In the genomic region with DNA sequence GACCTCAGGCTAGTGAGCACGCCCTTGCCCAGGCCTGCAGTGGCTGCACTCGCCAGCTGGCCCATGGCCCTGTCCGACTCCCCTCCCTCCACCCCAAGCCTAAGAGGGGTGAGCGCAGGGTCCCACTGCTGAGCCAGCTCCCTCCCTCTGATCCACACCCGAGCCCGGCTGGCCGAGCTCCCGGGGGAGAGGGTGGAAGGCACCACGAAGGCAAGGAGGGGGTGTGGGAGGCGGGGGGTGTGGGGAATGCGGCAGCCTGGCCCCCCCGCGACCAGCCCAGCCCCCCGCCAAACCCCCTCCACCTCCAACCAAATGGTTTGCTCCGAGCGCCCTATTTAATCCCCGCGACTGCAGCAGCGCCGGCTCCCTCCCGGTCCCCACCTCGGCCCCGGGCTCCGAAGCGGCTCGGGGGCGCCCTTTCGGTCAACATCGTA, we compare ENCODE assay signal across 11 cellular contexts. TPM values are rescaled to one million over a fixed set of nuclear protein-coding genes. Genes with fewer than 3 reads are reported as not detected.
DNase-seq lines count a peak whose midpoint lies in the region; ATAC-seq and TF ChIP-seq lines count a peak whose summit lies in the region.
"Had no signal": no experiment of that assay in that cellular context is flagged by ENCODE, and none has a peak within 500 bp of the region (broad histone marks: within the 10 kb centered on the region; RNA-seq: fewer than 3 reads in every experiment).

A gene with protein sequence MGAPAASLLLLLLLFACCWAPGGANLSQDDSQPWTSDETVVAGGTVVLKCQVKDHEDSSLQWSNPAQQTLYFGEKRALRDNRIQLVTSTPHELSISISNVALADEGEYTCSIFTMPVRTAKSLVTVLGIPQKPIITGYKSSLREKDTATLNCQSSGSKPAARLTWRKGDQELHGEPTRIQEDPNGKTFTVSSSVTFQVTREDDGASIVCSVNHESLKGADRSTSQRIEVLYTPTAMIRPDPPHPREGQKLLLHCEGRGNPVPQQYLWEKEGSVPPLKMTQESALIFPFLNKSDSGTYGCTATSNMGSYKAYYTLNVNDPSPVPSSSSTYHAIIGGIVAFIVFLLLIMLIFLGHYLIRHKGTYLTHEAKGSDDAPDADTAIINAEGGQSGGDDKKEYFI (plus strand): TSS at position 362 of the 434 bp plus-strand sequence. CDS start 151 bp downstream, outside the sequence.

- CTCF ChIA-PET in A673 (lab: Charles Lee): no interaction called here
- CTCF ChIA-PET in CD8-positive, alpha-beta T cell (lab: Charles Lee): interaction anchor here (0.6 kb wide), 1 partner anchor 25 kb away, joined by 3 read pairs; no protein-coding TSS in a partner anchor

- H2AFZ ChIP-seq in neural progenitor cell (replicated peaks): peak within 1 kb of the TSS; percentile 98

- H3K36me3 ChIP-seq in A673 (ENCODE audit: insufficient read depth, low read length, poor library complexity, severe bottlenecking): no peaks in the 10 kb centered on the region
- no peaks in the 10 kb centered on the region for H3K36me3 ChIP-seq in esophagus squamous epithelium
- H3K36me3 ChIP-seq in neural progenitor cell: no peaks in the 10 kb centered on the region
- no peaks in the 10 kb centered on the region for H3K36me3 ChIP-seq in CD8-positive, alpha-beta T cell (ENCODE audit: insufficient read depth, low read length)

- POLR2A ChIA-PET in A673 (lab: Charles Lee; ENCODE audit: low non-redundant PET): no interaction called here
- POLR2A ChIA-PET in CD8-positive, alpha-beta T cell (lab: Charles Lee): no interaction called here

- TF ChIP-seq CTCF in A673 (conservative IDR thresholded peaks at IDR 0.05; ENCODE audit: low read depth, low read length) (no peak), esophagus squamous epithelium (IDR thresholded peaks at IDR 0.05) (no peak), neural progenitor cell (IDR thresholded peaks at IDR 0.05) (no peak)
- TF ChIP-seq CTCF in CD8-positive, alpha-beta T cell (IDR thresholded peaks at IDR 0.05): no peak

- 3% methylated on average over 7 of the region's 29 CpGs; no CpG with 5 or more reads in 1 of the 2 donors for WGBS in esophagus squamous epithelium, 2 donors

- no peak for TF ChIP-seq POLR2A in esophagus squamous epithelium (IDR thresholded peaks at IDR 0.05)

- H3F3A ChIP-seq in neural progenitor cell (ENCODE audit: low read depth): no peaks in the 10 kb centered on the region

- H3K4me3 ChIP-seq in A673 (ENCODE audit: low read depth, low read length, poor library complexity, severe bottlenecking): peak within 1 kb of the TSS; percentile 4
- peak within 1 kb of the TSS in 3 of 4 donors; percentile 30 to 62 (median 41) for H3K4me3 ChIP-seq in esophagus squamous epithelium
- H3K4me3 ChIP-seq in neural progenitor cell: peak within 1 kb of the TSS; percentile 97
- no peak within 1 kb of the TSS for H3K4me3 ChIP-seq in CD8-positive, alpha-beta T cell (ENCODE audit: low read depth, low read length)

- H3K27me3 ChIP-seq in A673 (replicated peaks; ENCODE audit: insufficient read depth, low read depth, low read length, poor library complexity) (peaks cover 98% of the 10 kb centered on the region), esophagus squamous epithelium (peaks cover 10 to 97% (median 18%) of the 10 kb centered on the region in 4 donors), neural progenitor cell (no peaks in the 10 kb centered on the region)
- H3K27me3 ChIP-seq in CD8-positive, alpha-beta T cell (ENCODE audit: insufficient read depth, low read length): peaks cover 17% of the 10 kb centered on the region

- H3K27ac ChIP-seq in A673 (ENCODE audit: low read depth, low read length, poor library complexity, severe bottlenecking): no peak within 1 kb of the TSS
- peak within 1 kb of the TSS in 2 of 4 donors; percentile 43 to 51 for H3K27ac ChIP-seq in esophagus squamous epithelium
- H3K27ac ChIP-seq in neural progenitor cell: no peak within 1 kb of the TSS
- no peak within 1 kb of the TSS for H3K27ac ChIP-seq in CD8-positive, alpha-beta T cell (ENCODE audit: low read depth, low read length)
- H3K27ac ChIP-seq: C4-2B, VCaP had no signal

- H3K4me3 Mint-ChIP-seq in neural progenitor cell: peak within 1 kb of the TSS; percentile 94
- no peak within 1 kb of the TSS for H3K4me3 Mint-ChIP-seq in CD8-positive, alpha-beta T cell

- peak within 1 kb of the TSS; percentile 51 for H3K9ac ChIP-seq in neural progenitor cell

- H3K9me3 ChIP-seq in A673 (ENCODE audit: low read depth, low read length, poor library complexity, severe bottlenecking): no peaks in the 10 kb centered on the region
- no peaks in the 10 kb centered on the region for H3K9me3 ChIP-seq in esophagus squamous epithelium
- H3K9me3 ChIP-seq in neural progenitor cell (ENCODE audit: low read depth): no peaks in the 10 kb centered on the region
- no peaks in the 10 kb centered on the region for H3K9me3 ChIP-seq in CD8-positive, alpha-beta T cell (ENCODE audit: low read length)

- no peaks in the 10 kb centered on the region for H3K36me3 Mint-ChIP-seq in neural progenitor cell
- no peaks in the 10 kb centered on the region for H3K36me3 Mint-ChIP-seq in CD8-positive, alpha-beta T cell

- ATAC-seq in HG02981 (IDR thresholded peaks at IDR 0.05; ENCODE audit: unreplicated experiment) (no peak), GM21529 (IDR thresholded peaks at IDR 0.05; ENCODE audit: unreplicated experiment) (no peak)
- no peak for ATAC-seq in CD8-positive, alpha-beta T cell

- H3K4me2 ChIP-seq in neural progenitor cell: peak within 1 kb of the TSS; percentile 96

- DNase-seq in A673 (ENCODE audit: low spot score) (no peak), NCI-H69 (lab: John Stamatoyannopoulos, UW) (peak; percentile 28), esophagus squamous epithelium (lab: John Stamatoyannopoulos, UW) (no peak), neural progenitor cell (ENCODE audit: low spot score) (peak; percentile 83), NCI-H2171 (lab: John Stamatoyannopoulos, UW) (no peak)
- no peak for DNase-seq in CD8-positive, alpha-beta T cell

- H3K27me3 Mint-ChIP-seq in neural progenitor cell (ENCODE audit: insufficient read depth, low read depth): peaks cover 8% of the 10 kb centered on the region
- peaks cover 55% of the 10 kb centered on the region for H3K27me3 Mint-ChIP-seq in CD8-positive, alpha-beta T cell (ENCODE audit: low read depth)

- H4K20me1 ChIP-seq in neural progenitor cell (ENCODE audit: low read depth): peaks cover 54% of the 10 kb centered on the region

- no peaks in the 10 kb centered on the region for H3K4me1 ChIP-seq in A673 (ENCODE audit: insufficient read depth, low read length, poor library complexity, severe bottlenecking)
- H3K4me1 ChIP-seq in esophagus squamous epithelium: peaks cover 8 to 28% (median 10%) of the 10 kb centered on the region in 3 donors
- peaks cover 14% of the 10 kb centered on the region for H3K4me1 ChIP-seq in neural progenitor cell
- H3K4me1 ChIP-seq in CD8-positive, alpha-beta T cell (ENCODE audit: insufficient read depth, low read length): no peaks in the 10 kb centered on the region

- BruUV-seq in A673 (replicated peaks; lab: Mats Ljungman, UMichigan): no TSS peak

- peaks cover 6% of the 10 kb centered on the region for H3K79me2 ChIP-seq in neural progenitor cell (ENCODE audit: low read depth)

- peak within 1 kb of the TSS; percentile 26 for H3K27ac Mint-ChIP-seq in neural progenitor cell
- no peak within 1 kb of the TSS for H3K27ac Mint-ChIP-seq in CD8-positive, alpha-beta T cell

- no peaks in the 10 kb centered on the region for H3K9me3 Mint-ChIP-seq in neural progenitor cell
- no peaks in the 10 kb centered on the region for H3K9me3 Mint-ChIP-seq in CD8-positive, alpha-beta T cell

- intact Hi-C loops in A673 (cut with micrococcal nuclease; ENCODE audit: unreplicated experiment): no loop called here
- intact Hi-C loops in esophagus squamous epithelium (cut with DNase I): no loop called here
- intact Hi-C loops in CD8-positive, alpha-beta T cell (cut with DNase I, micrococcal nuclease): no loop called here

- H3K4me1 Mint-ChIP-seq in neural progenitor cell: peaks cover 18% of the 10 kb centered on the region
- H3K4me1 Mint-ChIP-seq in CD8-positive, alpha-beta T cell (ENCODE audit: low read depth): peaks cover 5% of the 10 kb centered on the region

RNA-seq across cellular contexts. Expression of the gene that starts here (rescaled TPM):
- not detected in 2 replicates for total RNA-seq in A673 (2021)
- 1 to 10 TPM in 2 of 4 donors, under 1 TPM in 2; 0.19 to 9.2 (median 3.3) TPM for total RNA-seq in esophagus squamous epithelium
- total RNA-seq in neural progenitor cell (ENCODE audit: low replicate concordance): 6.9 and 15.3 TPM in 2 replicates
- not detected for total RNA-seq in CD8-positive, alpha-beta T cell
- total RNA-seq: fibroblast of villous mesenchyme had no signal

Comparison
In these comparisons a context has a peak if more than half of its experiments do, and no peak if none do; other contexts are left out.
1. DNase-seq: peak in NCI-H69 (single experiment) and neural progenitor cell (single experiment); none in A673 (single experiment), esophagus squamous epithelium (single experiment), CD8-positive, alpha-beta T cell (0 of 7) and NCI-H2171 (single experiment).